Comparison of ENCODE assay signal across 2 cellular contexts in the genomic region with DNA sequence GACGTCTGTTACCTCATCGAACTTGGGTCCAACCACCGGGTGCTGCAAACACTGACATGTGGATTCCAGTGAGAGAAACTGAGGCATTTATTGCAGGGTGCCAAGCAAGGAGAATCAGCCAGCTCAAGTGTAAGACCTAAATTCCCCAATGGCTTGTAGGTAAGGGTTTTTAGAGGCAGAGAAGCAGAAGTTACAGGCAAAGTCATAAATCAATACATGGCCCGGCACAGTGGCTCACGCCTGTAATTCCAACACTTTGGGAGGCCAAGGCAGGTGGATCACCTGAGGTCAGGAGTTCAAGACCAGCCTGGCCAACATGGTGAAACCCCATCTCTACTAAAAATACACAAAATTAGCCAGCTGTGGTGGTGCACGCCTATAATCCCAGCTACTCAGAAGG. TPM values are rescaled to one million over a fixed set of nuclear protein-coding genes. Genes with fewer than 3 reads are reported as not detected.
"Had no signal": no experiment of that assay in that cellular context is flagged by ENCODE, and none has a peak within 500 bp of the region (broad histone marks: within the 10 kb centered on the region; RNA-seq: fewer than 3 reads in every experiment).

No MANE protein-coding gene starts in this region.

RNA-seq across cellular contexts. Expression of a gene that starts 15.7 kb away (rescaled TPM):
- total RNA-seq: PC-9, SJCRH30 had no signal
